In genomic region chr1:43530483-43531452, GRCh38 we compare ENCODE assay signal across 8 cellular contexts. TPM values are rescaled to one million over a fixed set of nuclear protein-coding genes. Genes with fewer than 3 reads are reported as not detected.
DNase-seq lines count a peak whose midpoint lies in the region; ATAC-seq and TF ChIP-seq lines count a peak whose summit lies in the region.

Gene PTPRF (plus strand): TSS chr1:43530883. CDS start chr1:43545076, 14,193 bp downstream.

- peak within 1 kb of the TSS; percentile 92 for H3K4me3 Mint-ChIP-seq in osteocyte (ENCODE audit: unreplicated experiment)

- WGBS in heart right ventricle, 2 donors = 0 to 1% methylated on average over 40 to 97 of the region's 97 CpGs

- H3K4me3 ChIP-seq in AG04449 (ENCODE audit: low read depth, low read length) (peak within 1 kb of the TSS; percentile 75), OCI-LY1 (ENCODE audit: low read depth, low read length, poor library complexity, severe bottlenecking) (peak within 1 kb of the TSS; percentile 48), heart right ventricle (peak within 1 kb of the TSS in 9 of 10 donors; percentile 52 to 80 (median 64))

- H3K9me3 Mint-ChIP-seq in osteocyte (ENCODE audit: unreplicated experiment) = no peaks in the 10 kb centered on the region

- no peaks in the 10 kb centered on the region for H3F3A ChIP-seq in OCI-LY1 (ENCODE audit: insufficient read depth, low read length)

- intact Hi-C loops in heart right ventricle (cut with DNase I) = loop anchor here in 6 of 10 donors (5.0 to 10.0 kb wide), 6 partner anchors 114 to 517 kb away; partner anchors contain the start of genes KDM4A (in 4 of the 6) and ARTN (in 1 of the 6)

- H3K36me3 Mint-ChIP-seq in osteocyte (ENCODE audit: unreplicated experiment) = no peaks in the 10 kb centered on the region

- TF ChIP-seq CTCF in AG04449 (IDR thresholded peaks at IDR 0.05; ENCODE audit: insufficient read depth, low read length, missing control alignments) = no peak
- no peak for TF ChIP-seq CTCF in OCI-LY1 (IDR thresholded peaks at IDR 0.05; ENCODE audit: low read length)
- TF ChIP-seq CTCF in heart right ventricle (IDR thresholded peaks at IDR 0.05) = no peak
- TF ChIP-seq CTCF in osteocyte (IDR thresholded peaks at IDR 0.05) = no peak

- H3K4me1 ChIP-seq in OCI-LY1 (ENCODE audit: insufficient read depth, low read length, severe bottlenecking) (peaks cover 8% of the 10 kb centered on the region), heart right ventricle (peaks cover 0 to 20% (median 11%) of the 10 kb centered on the region in 9 donors)

- ATAC-seq in heart right ventricle = peak in 7 of 8 donors; percentile 47 to 81 (median 70)

- no peaks in the 10 kb centered on the region for H3K9me2 ChIP-seq in OCI-LY1 (ENCODE audit: low read depth, low read length)

- H3K36me3 ChIP-seq in OCI-LY1 (ENCODE audit: insufficient read depth, low read length) (no peaks in the 10 kb centered on the region), heart right ventricle (no peaks in the 10 kb centered on the region)

- peak within 1 kb of the TSS; percentile 56 for H3K4me2 ChIP-seq in OCI-LY1 (ENCODE audit: low read length)

- POLR2A ChIA-PET in AG04449 (lab: Yijun Ruan, JAX) = interaction anchor here (1.7 kb wide), 1 partner anchor 119 kb away, joined by 11 read pairs; the partner anchor contains the start of gene KDM4A

- H3K27ac ChIP-seq in OCI-LY1 (ENCODE audit: low read depth, low read length, poor library complexity, severe bottlenecking) (no peak within 1 kb of the TSS), heart right ventricle (no peak within 1 kb of the TSS)

- no peak for DNase-seq in AG04449 (ENCODE audit: low read depth, low spot score)
- no peak for DNase-seq in H4 (ENCODE audit: low spot score)
- peak in 42 of 56 donors; percentile 15 to 83 (median 54) for DNase-seq in amygdala (lab: John Stamatoyannopoulos, UW)
- peak; percentile 42 to 62 for DNase-seq in heart right ventricle
- peak; percentile 90 for DNase-seq in osteocyte (ENCODE audit: extremely low spot score, unreplicated experiment)
- DNase-seq in pons (ENCODE audit: low spot score) = no peak
- no peak for DNase-seq in NCI-H1048 (lab: John Stamatoyannopoulos, UW)

- H3K27ac Mint-ChIP-seq in osteocyte (ENCODE audit: unreplicated experiment) = peak within 1 kb of the TSS; percentile 75

- H3K4me1 Mint-ChIP-seq in osteocyte (ENCODE audit: unreplicated experiment) = peaks cover 23% of the 10 kb centered on the region

- H3K9ac ChIP-seq in OCI-LY1 (ENCODE audit: low read length) = peak within 1 kb of the TSS; percentile 42; the same call in 1 of the 2 replicates

- H2AFZ ChIP-seq in OCI-LY1 (ENCODE audit: low read length) = no peak within 1 kb of the TSS

- H3K27me3 Mint-ChIP-seq in osteocyte (ENCODE audit: unreplicated experiment) = no peaks in the 10 kb centered on the region

- no peaks in the 10 kb centered on the region for H3K79me2 ChIP-seq in OCI-LY1 (ENCODE audit: insufficient read depth, low read length)

- no peaks in the 10 kb centered on the region for H4K20me1 ChIP-seq in OCI-LY1 (ENCODE audit: insufficient read depth, low read length)

- CTCF ChIA-PET in AG04449 (lab: Yijun Ruan, JAX) = interaction anchor here (0.8 to 4.5 kb wide), 33 partner anchors 10 to 517 kb away, joined by 3 to 30 read pairs (median 5); partner anchors contain the start of gene KDM4A

- H3K9me3 ChIP-seq in OCI-LY1 (ENCODE audit: low read length) (no peaks in the 10 kb centered on the region), heart right ventricle (no peaks in the 10 kb centered on the region)

- H3K27me3 ChIP-seq in OCI-LY1 (ENCODE audit: insufficient read depth, low read length) (peaks cover 5% of the 10 kb centered on the region; the same call in 1 of the 2 replicates), heart right ventricle (peaks cover 0 to 38% (median 6%) of the 10 kb centered on the region in 7 donors)

RNA-seq across cellular contexts. Expression of gene PTPRF, which starts in this region (rescaled TPM):
- 8.5 and 11.6 TPM in 2 replicates for total RNA-seq in H4 (2014; rRNA removed; shearing (Covaris generic))
- total RNA-seq in heart right ventricle (10 to 100 TPM in 1 of 10 donors, 1 to 10 TPM in 9; 2.5 to 10.3 (median 5.0) TPM), osteocyte (37.3 and 45.1 TPM in 2 replicates)
- 1 to 10 TPM; 1.7 to 2.6 TPM for polyA plus RNA-seq in heart right ventricle

Comparison
In these comparisons a context has a peak if more than half of its experiments do, and no peak if none do; other contexts are left out.
1. DNase-seq: peak in amygdala (42 of 56), heart right ventricle (2 of 2) and osteocyte (single experiment); none in AG04449 (single experiment), H4 (single experiment), pons (single experiment) and NCI-H1048 (single experiment).
2. Peak in every context shown above with its lines, with median percentiles within 50 percentile points of each other: H3K4me3 ChIP-seq.